ENCODE assay signal across 9 cellular contexts in genomic region chr2:170822885-170823799, GRCh38. TPM values are rescaled to one million over a fixed set of nuclear protein-coding genes. Genes with fewer than 3 reads are reported as not detected.
A peak's percentile ranks its signal among the peaks of the same experiment; 100 is the strongest.
DNase-seq lines count a peak whose midpoint lies in the region; ATAC-seq, FAIRE-seq and TF ChIP-seq lines count a peak whose summit lies in the region.
"Had no signal": no experiment of that assay in that cellular context is flagged by ENCODE, and none has a peak within 500 bp of the region (broad histone marks: within the 10 kb centered on the region; RNA-seq: fewer than 3 reads in every experiment).

No MANE protein-coding gene starts in this region.

- peaks cover 36% of the 10 kb centered on the region for H3K27me3 ChIP-seq in CD8-positive, alpha-beta T cell (ENCODE audit: insufficient read depth, low read length)
- H3K27me3 ChIP-seq in pancreas = peaks cover 5 to 51% (median 14%) of the 10 kb centered on the region in 4 donors

- FAIRE-seq in pancreas (lab: Jason Lieb, UNC) = no peak

- intact Hi-C loops in CD8-positive, alpha-beta T cell (cut with DNase I, micrococcal nuclease) = loop anchor here in 1 of 2 experiments (1.0 kb wide), 1 partner anchor 20 kb away; no protein-coding TSS in a partner anchor
- intact Hi-C loops in Right ventricle myocardium superior (cut with DNase I) (no loop called here), pancreas (cut with DNase I) (no loop called here)

- H3K36me3 ChIP-seq in CD8-positive, alpha-beta T cell (ENCODE audit: insufficient read depth, low read length) = no peaks in the 10 kb centered on the region
- H3K36me3 ChIP-seq in pancreas = no peaks in the 10 kb centered on the region

- no peaks in the 10 kb centered on the region for H3K36me3 Mint-ChIP-seq in CD8-positive, alpha-beta T cell
- H3K36me3 Mint-ChIP-seq in T-cell = no peaks in the 10 kb centered on the region

- H3K27ac ChIP-seq in CD8-positive, alpha-beta T cell (ENCODE audit: low read depth, low read length) = no peak overlapping the region
- no peak overlapping the region for H3K27ac ChIP-seq in pancreas

- H3K4me1 ChIP-seq in CD8-positive, alpha-beta T cell (ENCODE audit: insufficient read depth, low read length) = peaks cover 47% of the 10 kb centered on the region
- peaks cover 0 to 20% (median 8%) of the 10 kb centered on the region in 3 donors for H3K4me1 ChIP-seq in pancreas

- no peak overlapping the region for H3K27ac Mint-ChIP-seq in CD8-positive, alpha-beta T cell
- H3K27ac Mint-ChIP-seq in T-cell = no peak overlapping the region

- 8 to 14% methylated on average over 60 of the region's 60 CpGs for WGBS in pancreas, 2 donors

- CTCF ChIA-PET in CD8-positive, alpha-beta T cell (lab: Charles Lee) = interaction anchor here (1.1 to 7.2 kb wide), 3 partner anchors 9 to 463 kb away, joined by 3 to 49 read pairs (median 3); partner anchors contain the start of gene GAD1
- CTCF ChIA-PET in T-cell (lab: Charles Lee) = no interaction called here

- no peaks in the 10 kb centered on the region for H3K9me3 Mint-ChIP-seq in CD8-positive, alpha-beta T cell
- no peaks in the 10 kb centered on the region for H3K9me3 Mint-ChIP-seq in T-cell

- H3K4me3 ChIP-seq in CD8-positive, alpha-beta T cell (ENCODE audit: low read depth, low read length) = peak overlapping the region; percentile 53
- H3K4me3 ChIP-seq in pancreas = peak overlapping the region in 2 of 4 donors; percentile 13 to 38

- peaks cover 71% of the 10 kb centered on the region for H3K27me3 Mint-ChIP-seq in CD8-positive, alpha-beta T cell (ENCODE audit: low read depth)
- peaks cover 72 to 90% of the 10 kb centered on the region in 2 donors for H3K27me3 Mint-ChIP-seq in T-cell

- ATAC-seq in CD8-positive, alpha-beta T cell = no peak
- ATAC-seq in T-cell (replicated peaks in 1 of 4) (peak in 3 of 4 experiments; percentile 19 to 28 (median 25)), Right ventricle myocardium superior (ENCODE audit: poor library complexity) (peak; percentile 69), pancreas (peak; percentile 39 to 71 (median 48)), GM18867 (IDR thresholded peaks at IDR 0.05; ENCODE audit: unreplicated experiment) (no peak), HG02642 (IDR thresholded peaks at IDR 0.05; ENCODE audit: poor library complexity, unreplicated experiment) (no peak), GM18520 (IDR thresholded peaks at IDR 0.05; ENCODE audit: unreplicated experiment) (no peak)

- H3K9me3 ChIP-seq in CD8-positive, alpha-beta T cell (ENCODE audit: low read length) = no peaks in the 10 kb centered on the region
- no peaks in the 10 kb centered on the region for H3K9me3 ChIP-seq in pancreas

- no peak for DNase-seq in CD8-positive, alpha-beta T cell
- DNase-seq in T-cell (no peak), Right ventricle myocardium superior (no peak), pancreas (peak in 3 of 6 donors; percentile 20 to 75 (median 68)), NCI-H1417 treated with DMSO at 0.1 percent for 48 hours (lab: John Stamatoyannopoulos, UW) (no peak)

- H3K4me1 Mint-ChIP-seq in CD8-positive, alpha-beta T cell (ENCODE audit: low read depth) = peaks cover 36% of the 10 kb centered on the region
- peaks cover 40 to 48% (median 42%) of the 10 kb centered on the region in 3 donors for H3K4me1 Mint-ChIP-seq in T-cell

- POLR2A ChIA-PET in CD8-positive, alpha-beta T cell (lab: Charles Lee) = no interaction called here
- POLR2A ChIA-PET in T-cell (lab: Charles Lee) = no interaction called here

- no peak for TF ChIP-seq CTCF in CD8-positive, alpha-beta T cell (IDR thresholded peaks at IDR 0.05)
- TF ChIP-seq CTCF in pancreas (IDR thresholded peaks at IDR 0.05) = no peak

- peak overlapping the region; percentile 72 for H3K4me3 Mint-ChIP-seq in CD8-positive, alpha-beta T cell
- H3K4me3 Mint-ChIP-seq in T-cell = peak overlapping the region; percentile 61 to 87 (median 62)

RNA-seq across cellular contexts. Expression of gene GAD1, which starts 6.5 kb away (rescaled TPM):
- not detected for total RNA-seq in CD8-positive, alpha-beta T cell
- under 1 TPM in 1 of 5 donors, not detected in 4; 0.09 TPM for total RNA-seq in T-cell
- total RNA-seq in Right ventricle myocardium superior = not detected
- total RNA-seq in pancreas = 1 to 10 TPM in 1 of 6 donors, under 1 TPM in 5; 0.17 to 1.0 (median 0.31) TPM
- polyA plus RNA-seq in pancreas = under 1 TPM; 0.73 to 0.84 TPM

RNA-seq across cellular contexts. Expression of gene ERICH2, which starts 53.0 kb away (rescaled TPM):
- not detected for total RNA-seq in CD8-positive, alpha-beta T cell
- total RNA-seq in T-cell (not detected), Right ventricle myocardium superior (0.94 TPM), pancreas (1 to 10 TPM in 2 of 6 donors, under 1 TPM in 4; 0.49 to 2.4 (median 0.79) TPM)
- 1 to 10 TPM; 1.6 to 3.6 TPM for polyA plus RNA-seq in pancreas
- total RNA-seq: LHCN-M2 had no signal

Comparison
In these comparisons a context has a peak if more than half of its experiments do, and no peak if none do; other contexts are left out.
1. ATAC-seq: peak in T-cell (3 of 4), Right ventricle myocardium superior (single experiment) and pancreas (4 of 4); none in CD8-positive, alpha-beta T cell (single experiment), GM18867 (single experiment), HG02642 (single experiment) and GM18520 (single experiment).